ENCODE assay signal across 10 cellular contexts in the genomic region with DNA sequence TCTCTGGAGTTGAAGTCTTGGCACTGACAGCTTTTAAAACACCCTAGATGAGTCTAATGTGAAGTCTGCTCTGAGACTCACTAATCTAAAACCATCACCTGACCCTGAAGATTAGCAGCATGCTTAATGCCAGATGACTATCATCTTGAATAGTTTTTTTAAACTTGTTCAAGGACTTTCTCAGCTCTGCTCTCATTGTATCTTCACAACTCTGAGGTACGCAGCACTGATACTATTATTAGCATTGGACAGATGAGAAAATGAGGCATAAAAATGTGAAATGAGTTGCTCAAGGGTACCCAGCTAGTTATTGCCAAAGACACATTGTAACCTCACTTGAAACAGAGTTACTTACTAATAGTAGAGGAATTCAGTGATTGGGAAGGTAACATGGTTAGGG. TPM values are rescaled to one million over a fixed set of nuclear protein-coding genes. Genes with fewer than 3 reads are reported as not detected.
DNase-seq lines count a peak whose midpoint lies in the region; ATAC-seq, FAIRE-seq and TF ChIP-seq lines count a peak whose summit lies in the region.
"Had no signal": no experiment of that assay in that cellular context is flagged by ENCODE, and none has a peak within 500 bp of the region (broad histone marks: within the 10 kb centered on the region; RNA-seq: fewer than 3 reads in every experiment).

No MANE protein-coding gene starts in this region.

- H3K4me3 ChIP-seq in ACC112 (ENCODE audit: low read depth, low read length) (no peak overlapping the region), GM06990 (replicated peaks; ENCODE audit: low read depth, low read length) (no peak overlapping the region), keratinocyte (ENCODE audit: control insufficient read depth in 2 of 3, extremely low read depth in 1 of 3, insufficient read depth in 2 of 3, low read depth in 1 of 3, low read length in 3 of 3) (no peak overlapping the region), esophagus squamous epithelium (no peak overlapping the region)

- no peak for FAIRE-seq in keratinocyte (lab: Jason Lieb, UNC)

- H3K79me2 ChIP-seq in ACC112 (ENCODE audit: control insufficient read depth, insufficient read depth, low read length, unreplicated experiment) (peaks cover 91% of the 10 kb centered on the region), keratinocyte (ENCODE audit: control insufficient read depth, insufficient read depth, low read length) (peaks cover 93% of the 10 kb centered on the region)

- H4K20me1 ChIP-seq in keratinocyte (ENCODE audit: control insufficient read depth, extremely low read depth, insufficient read depth, low read length) = peaks cover 32% of the 10 kb centered on the region

- H3K9me3 ChIP-seq in keratinocyte (ENCODE audit: control insufficient read depth, low read depth, low read length) (no peaks in the 10 kb centered on the region), esophagus squamous epithelium (no peaks in the 10 kb centered on the region)

- peak; percentile 41 for DNase-seq in GM06990 (ENCODE audit: extremely low read depth, insufficient read length)
- no peak for DNase-seq in activated B cell treated with CpG ODN at 0.5 μM for 24 hours
- no peak for DNase-seq in keratinocyte (ENCODE audit: low read depth, low spot score)
- no peak for DNase-seq in NCI-H2029 treated with DMSO at 0.1 percent for 48 hours (lab: John Stamatoyannopoulos, UW)
- DNase-seq in OCI-M2 (lab: John Stamatoyannopoulos, UW; ENCODE audit: unreplicated experiment) = no peak
- no peak for DNase-seq in esophagus squamous epithelium (lab: John Stamatoyannopoulos, UW)
- DNase-seq in NCI-H146 treated with DMSO at 0.1 percent for 48 hours (lab: John Stamatoyannopoulos, UW; ENCODE audit: unreplicated experiment) = no peak
- DNase-seq: DMS79, NCI-H1417 treated with DMSO at 0.1 percent for 48 hours had no signal

- TF ChIP-seq POLR2A in esophagus squamous epithelium (IDR thresholded peaks at IDR 0.05) = no peak

- peak overlapping the region; percentile 68 for H3K27ac Mint-ChIP-seq in activated B cell treated with CpG ODN at 0.5 μM for 24 hours

- TF ChIP-seq CTCF in GM06990 (IDR thresholded peaks at IDR 0.05; ENCODE audit: insufficient read depth, low read length, poor library complexity, severe bottlenecking) = no peak
- no peak for TF ChIP-seq CTCF in activated B cell treated with CpG ODN at 0.5 μM for 24 hours (IDR thresholded peaks at IDR 0.05)
- no peak for TF ChIP-seq CTCF in keratinocyte (optimal IDR thresholded peaks at IDR 0.05 in 1 of 3, IDR thresholded peaks at IDR 0.05 in 1 of 3, conservative IDR thresholded peaks at IDR 0.05 in 1 of 3; ENCODE audit: extremely low read depth in 1 of 3, insufficient read depth in 2 of 3, low read length in 3 of 3)
- TF ChIP-seq CTCF in esophagus squamous epithelium (IDR thresholded peaks at IDR 0.05) = no peak

- H3K27ac ChIP-seq in ACC112 (ENCODE audit: low read depth, low read length) = peak overlapping the region; percentile 52
- H3K27ac ChIP-seq in keratinocyte (ENCODE audit: control insufficient read depth, insufficient read depth, low read length) = peak overlapping the region; percentile 10
- H3K27ac ChIP-seq in esophagus squamous epithelium = no peak overlapping the region

- H3K9ac ChIP-seq in keratinocyte (ENCODE audit: control insufficient read depth, extremely low read depth, insufficient read depth, low read length) = no peak overlapping the region

- POLR2A ChIA-PET in activated B cell treated with CpG ODN at 0.5 μM for 24 hours (lab: Charles Lee) = interaction anchor here (0.7 to 1.2 kb wide), 3 partner anchors 22 to 37 kb away, joined by 3 read pairs; no protein-coding TSS in a partner anchor

- H3K27me3 Mint-ChIP-seq in activated B cell treated with CpG ODN at 0.5 μM for 24 hours = no peaks in the 10 kb centered on the region

- CTCF ChIA-PET in activated B cell treated with CpG ODN at 0.5 μM for 24 hours (lab: Charles Lee) = interaction anchor here (1.5 kb wide), 1 partner anchor 59 kb away, joined by 3 read pairs; no protein-coding TSS in a partner anchor

- peak overlapping the region; percentile 34 for H3K4me2 ChIP-seq in keratinocyte (ENCODE audit: control insufficient read depth, extremely low read depth, insufficient read depth, low read depth, low read length)

- peaks cover 23% of the 10 kb centered on the region for H3K36me3 Mint-ChIP-seq in activated B cell treated with CpG ODN at 0.5 μM for 24 hours (ENCODE audit: low read depth)

- H3K27me3 ChIP-seq in ACC112 (ENCODE audit: insufficient read depth, low read length) (no peaks in the 10 kb centered on the region), GM06990 (replicated peaks; ENCODE audit: control insufficient read depth, insufficient read depth, low read length) (no peaks in the 10 kb centered on the region), keratinocyte (ENCODE audit: control insufficient read depth, extremely low read depth, insufficient read depth, low read length) (no peaks in the 10 kb centered on the region), esophagus squamous epithelium (no peaks in the 10 kb centered on the region)

- no peaks in the 10 kb centered on the region for H3K9me3 Mint-ChIP-seq in activated B cell treated with CpG ODN at 0.5 μM for 24 hours

- dilution Hi-C loops in keratinocyte (cut with MboI; ENCODE audit: extremely low pct_ligation_motif_present, low sequenced_read_pairs) = no loop called here

- H3K4me1 ChIP-seq in ACC112 (ENCODE audit: control insufficient read depth, insufficient read depth, low read length, unreplicated experiment) = peaks cover 63% of the 10 kb centered on the region
- peaks cover 57% of the 10 kb centered on the region for H3K4me1 ChIP-seq in keratinocyte (ENCODE audit: control insufficient read depth, extremely low read depth, insufficient read depth, low read length)
- H3K4me1 ChIP-seq in esophagus squamous epithelium = peaks cover 9 to 91% (median 14%) of the 10 kb centered on the region in 3 donors

- no peak for ATAC-seq in activated B cell treated with CpG ODN at 0.5 μM for 24 hours (ENCODE audit: low read depth)

- H2AFZ ChIP-seq in ACC112 (ENCODE audit: low read length, unreplicated experiment) (no peak overlapping the region), keratinocyte (ENCODE audit: control insufficient read depth, low read length) (no peak overlapping the region)

- peak overlapping the region; percentile 68 for H3K4me3 Mint-ChIP-seq in activated B cell treated with CpG ODN at 0.5 μM for 24 hours

- intact Hi-C loops in activated B cell treated with CpG ODN at 0.5 μM for 24 hours (cut with micrococcal nuclease) (no loop called here), esophagus squamous epithelium (cut with DNase I) (no loop called here)

- peaks cover 18% of the 10 kb centered on the region for H3K4me1 Mint-ChIP-seq in activated B cell treated with CpG ODN at 0.5 μM for 24 hours

- 17 to 75% methylated on average over 1 of the region's 1 CpG for WGBS in esophagus squamous epithelium, 2 donors

- peaks cover 5% of the 10 kb centered on the region for H3K9me1 ChIP-seq in keratinocyte (ENCODE audit: control insufficient read depth, extremely low read depth, insufficient read depth, low read length)

- peaks cover 4% of the 10 kb centered on the region; the same call in 1 of the 2 replicates for H3K36me3 ChIP-seq in ACC112 (ENCODE audit: insufficient read depth, low read length)
- peaks cover 3% of the 10 kb centered on the region for H3K36me3 ChIP-seq in GM06990 (ENCODE audit: control insufficient read depth, insufficient read depth, low read length)
- peaks cover 0 to 15% of the 10 kb centered on the region in 2 experiments for H3K36me3 ChIP-seq in keratinocyte (ENCODE audit: control insufficient read depth in 2 of 2, extremely low read depth in 1 of 2, insufficient read depth in 2 of 2, low read length in 2 of 2)
- no peaks in the 10 kb centered on the region for H3K36me3 ChIP-seq in esophagus squamous epithelium

RNA-seq across cellular contexts. Expression of a gene that starts 4.8 kb away (rescaled TPM):
- total RNA-seq in activated B cell treated with CpG ODN at 0.5 μM for 24 hours (283 and 314 TPM in 2 replicates), esophagus squamous epithelium (10 to 100 TPM; 23.3 to 88.7 (median 73.3) TPM)
- polyA plus RNA-seq in keratinocyte = 96.7 to 134 TPM (median 112 TPM) in 3 replicates
- polyA plus RNA-seq in keratinocyte (2011; ENCODE audit: low read depth) = 22.8 TPM
- 44.0 and 85.3 TPM in 2 replicates for polyA plus RNA-seq in keratinocyte (2011; cell fraction: cytosol; rRNA removed)
- 125 and 159 TPM in 2 replicates for polyA plus RNA-seq in keratinocyte (2011; cell fraction: nucleus; rRNA removed)
- polyA plus RNA-seq in keratinocyte (2012; ENCODE audit: low replicate concordance) = 67.3 and 98.6 TPM in 2 replicates
- 93.3 to 351 TPM (median 247 TPM) in 3 replicates for polyA minus RNA-seq in keratinocyte
- 150 TPM for polyA minus RNA-seq in keratinocyte (2011; cell fraction: cytosol; rRNA and poly(A)+ RNA removed)
- polyA minus RNA-seq in keratinocyte (2011; cell fraction: nucleus; rRNA and poly(A)+ RNA removed) = 272 and 442 TPM in 2 replicates

Comparison
In these comparisons a context has a peak if more than half of its experiments do, and no peak if none do; other contexts are left out.
1. H3K27ac ChIP-seq: peak in ACC112 (single experiment) and keratinocyte (single experiment); none in esophagus squamous epithelium (0 of 4).